ENCODE assay signal across 11 cellular contexts in genomic region chr15:74203914-74204431, GRCh38. TPM values are rescaled to one million over a fixed set of nuclear protein-coding genes. Genes with fewer than 3 reads are reported as not detected.
DNase-seq lines count a peak whose midpoint lies in the region; ATAC-seq and TF ChIP-seq lines count a peak whose summit lies in the region.
"Had no signal": no experiment of that assay in that cellular context is flagged by ENCODE, and none has a peak within 500 bp of the region (broad histone marks: within the 10 kb centered on the region; RNA-seq: fewer than 3 reads in every experiment).

No MANE protein-coding gene starts in this region.

- intact Hi-C loops in right lobe of liver (cut with DNase I): no loop called here

- ATAC-seq in foreskin keratinocyte: no peak
- no peak for ATAC-seq in HG03097 (IDR thresholded peaks at IDR 0.05; ENCODE audit: low FRiP score, unreplicated experiment)
- no peak for ATAC-seq in right lobe of liver
- ATAC-seq: activated naive CD4-positive, alpha-beta T cell treated with anti-CD3 and anti-CD28 coated beads, Interleukin-2, amount 50 U/mL, for 72 hours had no signal

- no peaks in the 10 kb centered on the region for H3K36me3 ChIP-seq in HAP-1 (replicated peaks)
- no peaks in the 10 kb centered on the region for H3K36me3 ChIP-seq in right lobe of liver

- H3K27me3 ChIP-seq in HAP-1 (ENCODE audit: low read depth): no peaks in the 10 kb centered on the region
- peaks cover 71% of the 10 kb centered on the region for H3K27me3 ChIP-seq in foreskin keratinocyte
- H3K27me3 ChIP-seq in right lobe of liver: no peaks in the 10 kb centered on the region

- H3K4me3 ChIP-seq in HAP-1: peak overlapping the region; percentile 15; the same call in 1 of the 2 replicates
- no peak overlapping the region for H3K4me3 ChIP-seq in skeletal muscle cell (ENCODE audit: low read depth, low read length)
- H3K4me3 ChIP-seq in right lobe of liver: no peak overlapping the region

- no peaks in the 10 kb centered on the region for H3K9me3 ChIP-seq in HAP-1
- H3K9me3 ChIP-seq in right lobe of liver: no peaks in the 10 kb centered on the region

- in situ Hi-C loops in HAP-1 (cut with MboI; ENCODE audit: low sequenced_read_pairs): no loop called here

- H3K4me1 ChIP-seq in HAP-1 (peaks cover 33% of the 10 kb centered on the region), foreskin keratinocyte (no peaks in the 10 kb centered on the region), right lobe of liver (peaks cover 0 to 3% (median 0%) of the 10 kb centered on the region in 4 donors)

- WGBS in right lobe of liver (ENCODE audit: insufficient coverage, low coverage, low lambda C conversion rate, missing lambda C conversion rate): 43% methylated on average over 3 of the region's 10 CpGs

- TF ChIP-seq POLR2A in right lobe of liver (IDR thresholded peaks at IDR 0.05): no peak

- DNase-seq in HAP-1 (ENCODE audit: low spot score in 2 of 2): peak; percentile 86 to 91
- peak; percentile 98 for DNase-seq in RPMI7951 (ENCODE audit: low read depth)
- no peak for DNase-seq in foreskin keratinocyte
- DNase-seq in skeletal muscle cell (ENCODE audit: low read depth): peak; percentile 63
- no peak for DNase-seq in LoVo (ENCODE audit: low spot score)
- no peak for DNase-seq in stimulated activated CD4-positive, alpha-beta T cell treated with anti-CD3 and anti-CD28 coated beads, Interleukin-2, amount 100 ng/mL, for 48 hours
- no peak for DNase-seq in right lobe of liver
- DNase-seq: T-helper 9 cell had no signal

- peak; percentile 6 for TF ChIP-seq CTCF in foreskin keratinocyte (conservative IDR thresholded peaks at IDR 0.05)
- no peak for TF ChIP-seq CTCF in right lobe of liver (IDR thresholded peaks at IDR 0.05)

- H3K27ac ChIP-seq in foreskin keratinocyte (no peak overlapping the region), right lobe of liver (no peak overlapping the region)
- H3K27ac ChIP-seq: parathyroid adenoma had no signal

RNA-seq across cellular contexts. Expression of gene STRA6, which starts 1.4 kb away (rescaled TPM):
- 95.7 and 114 TPM in 2 replicates for total RNA-seq in RPMI7951 (2014; rRNA removed; shearing (Covaris generic))
- not detected in 2 replicates for total RNA-seq in foreskin keratinocyte
- not detected in 2 replicates for polyA plus RNA-seq in foreskin keratinocyte
- total RNA-seq in right lobe of liver: under 1 TPM in 1 of 6 experiments, not detected in 5; 0.12 TPM

RNA-seq across cellular contexts. Expression of gene ISLR, which starts 30.5 kb away (rescaled TPM):
- 2.5 and 8.8 TPM in 2 replicates for total RNA-seq in RPMI7951 (2014; rRNA removed; shearing (Covaris generic))
- total RNA-seq in foreskin keratinocyte (not detected in 2 replicates), right lobe of liver (1 to 10 TPM; 1.5 to 9.9 (median 2.6) TPM)
- not detected in 2 replicates for polyA plus RNA-seq in foreskin keratinocyte
- total RNA-seq: activated naive CD4-positive, alpha-beta T cell treated with anti-CD3 and anti-CD28 coated beads, Interleukin-2, amount 50 U/mL, for 72 hours had no signal

RNA-seq across cellular contexts. Expression of gene CCDC33, which starts 32.2 kb away (rescaled TPM):
- total RNA-seq in RPMI7951 (2014; rRNA removed; shearing (Covaris generic)): 1.1 and 2.1 TPM in 2 replicates
- total RNA-seq in foreskin keratinocyte (not detected in 2 replicates), right lobe of liver (not detected)
- not detected in 2 replicates for polyA plus RNA-seq in foreskin keratinocyte
- total RNA-seq: activated naive CD4-positive, alpha-beta T cell treated with anti-CD3 and anti-CD28 coated beads, Interleukin-2, amount 50 U/mL, for 72 hours had no signal

Comparison
In these comparisons a context has a peak if more than half of its experiments do, and no peak if none do; other contexts are left out.
1. DNase-seq: peak in HAP-1 (2 of 2), RPMI7951 (single experiment) and skeletal muscle cell (single experiment); none in foreskin keratinocyte (0 of 2), LoVo (single experiment), stimulated activated CD4-positive, alpha-beta T cell treated with anti-CD3 and anti-CD28 coated beads, Interleukin-2, amount 100 ng/mL, for 48 hours (0 of 2) and right lobe of liver (0 of 3).
2. RNA of gene STRA6, which starts 1.4 kb away (total RNA-seq): 95.7 to 114 TPM in RPMI7951; not detected in foreskin keratinocyte and 0.12 TPM in right lobe of liver; every median in the first group is over 10 times any median in the second.